In genomic region chr12:46349253-46349652, GRCh38 we compare ENCODE assay signal across 17 cellular contexts. TPM values are rescaled to one million over a fixed set of nuclear protein-coding genes. Genes with fewer than 3 reads are reported as not detected.
A peak's percentile ranks its signal among the peaks of the same experiment; 100 is the strongest.
DNase-seq lines count a peak whose midpoint lies in the region; ATAC-seq, FAIRE-seq and TF ChIP-seq lines count a peak whose summit lies in the region.
"Had no signal": no experiment of that assay in that cellular context is flagged by ENCODE, and none has a peak within 500 bp of the region (broad histone marks: within the 10 kb centered on the region; RNA-seq: fewer than 3 reads in every experiment).

No MANE protein-coding gene starts in this region.

- H3K79me2 ChIP-seq in endothelial cell of umbilical vein (ENCODE audit: control insufficient read depth, insufficient read depth, low read length): no peaks in the 10 kb centered on the region

- H3K27ac ChIP-seq in endothelial cell of umbilical vein (ENCODE audit: insufficient read depth, low read depth, low read length): no peak overlapping the region
- H3K27ac ChIP-seq: C4-2B, HL-60 had no signal

- POLR2A ChIA-PET in endothelial cell of umbilical vein (lab: Charles Lee): no interaction called here
- POLR2A ChIA-PET in activated CD8-positive, alpha-beta T cell treated with anti-CD3 and anti-CD28 coated beads, Interleukin-2, amount 10 ng/mL, durations not matched to agents 7 days and 5 days (lab: Charles Lee): no interaction called here

- dilution Hi-C loops in endothelial cell of umbilical vein (cut with MboI; ENCODE audit: extremely low pct_ligation_motif_present, low sequenced_read_pairs): no loop called here

- no peak overlapping the region for H3K27ac Mint-ChIP-seq in activated CD8-positive, alpha-beta T cell treated with anti-CD3 and anti-CD28 coated beads, Interleukin-2, amount 10 ng/mL, durations not matched to agents 7 days and 5 days
- H3K27ac Mint-ChIP-seq in activated naive CD4-positive, alpha-beta T cell treated with anti-CD3 and anti-CD28 coated beads, Interleukin-2, amount 10 ng/mL, durations not matched to agents 7 days and 5 days: no peak overlapping the region

- H3K27me3 Mint-ChIP-seq in activated CD8-positive, alpha-beta T cell treated with anti-CD3 and anti-CD28 coated beads, Interleukin-2, amount 10 ng/mL, durations not matched to agents 7 days and 5 days (ENCODE audit: low read depth): no peaks in the 10 kb centered on the region
- no peaks in the 10 kb centered on the region for H3K27me3 Mint-ChIP-seq in activated naive CD4-positive, alpha-beta T cell treated with anti-CD3 and anti-CD28 coated beads, Interleukin-2, amount 10 ng/mL, durations not matched to agents 7 days and 5 days

- DNase-seq in EH (ENCODE audit: low read depth) (peak; percentile 16), UCSD-AML1 (lab: John Stamatoyannopoulos, UW; ENCODE audit: unreplicated experiment) (peak; percentile 32), endothelial cell of umbilical vein (ENCODE audit: low read depth, low spot score) (peak; percentile 31), D721Med (ENCODE audit: insufficient read length, low spot score) (no peak)
- no peak for DNase-seq in activated CD8-positive, alpha-beta T cell treated with anti-CD3 and anti-CD28 coated beads, Interleukin-2, amount 10 ng/mL, durations not matched to agents 7 days and 5 days
- no peak for DNase-seq in activated naive CD4-positive, alpha-beta T cell treated with anti-CD3 and anti-CD28 coated beads, Interleukin-2, amount 10 ng/mL, durations not matched to agents 7 days and 5 days
- DNase-seq: BE2C; CD4-positive, alpha-beta memory T cell; DMS153; DMS79 treated with DMSO at 0.1 percent for 48 hours; GF-D8 had no signal

- FAIRE-seq in endothelial cell of umbilical vein (lab: Jason Lieb, UNC) (no peak), D721Med (lab: Jason Lieb, UNC) (no peak)
- FAIRE-seq: A204.1, H54 had no signal

- no peak overlapping the region for H3K4me3 ChIP-seq in endothelial cell of umbilical vein (replicated peaks in 1 of 3; ENCODE audit: insufficient read depth in 1 of 3, low read depth in 1 of 3, low read length in 3 of 3)

- no peaks in the 10 kb centered on the region for H3K9me1 ChIP-seq in endothelial cell of umbilical vein (replicated peaks; ENCODE audit: control insufficient read depth, extremely low read depth, insufficient read depth, low read length)

- H4K20me1 ChIP-seq in endothelial cell of umbilical vein (replicated peaks; ENCODE audit: control insufficient read depth, extremely low read depth, insufficient read depth, low read length): no peaks in the 10 kb centered on the region

- no peaks in the 10 kb centered on the region for H3K9me3 Mint-ChIP-seq in activated CD8-positive, alpha-beta T cell treated with anti-CD3 and anti-CD28 coated beads, Interleukin-2, amount 10 ng/mL, durations not matched to agents 7 days and 5 days (ENCODE audit: insufficient read depth)
- H3K9me3 Mint-ChIP-seq in activated naive CD4-positive, alpha-beta T cell treated with anti-CD3 and anti-CD28 coated beads, Interleukin-2, amount 10 ng/mL, durations not matched to agents 7 days and 5 days: no peaks in the 10 kb centered on the region

- no peak for TF ChIP-seq POLR2A in endothelial cell of umbilical vein (IDR thresholded peaks at IDR 0.05; ENCODE audit: low read depth, low read length)

- ATAC-seq in GM18873 (IDR thresholded peaks at IDR 0.05; ENCODE audit: low FRiP score, unreplicated experiment): no peak
- ATAC-seq in activated CD8-positive, alpha-beta T cell treated with anti-CD3 and anti-CD28 coated beads, Interleukin-2, amount 10 ng/mL, durations not matched to agents 7 days and 5 days: no peak
- ATAC-seq: HCT116 had no signal

- H3K36me3 ChIP-seq in endothelial cell of umbilical vein (ENCODE audit: control insufficient read depth in 2 of 2, extremely low read depth in 1 of 2, insufficient read depth in 2 of 2, low read length in 2 of 2): no peaks in the 10 kb centered on the region
- H3K36me3 ChIP-seq: BE2C had no signal

- H3K36me3 Mint-ChIP-seq in activated CD8-positive, alpha-beta T cell treated with anti-CD3 and anti-CD28 coated beads, Interleukin-2, amount 10 ng/mL, durations not matched to agents 7 days and 5 days (ENCODE audit: low read depth): no peaks in the 10 kb centered on the region
- no peaks in the 10 kb centered on the region for H3K36me3 Mint-ChIP-seq in activated naive CD4-positive, alpha-beta T cell treated with anti-CD3 and anti-CD28 coated beads, Interleukin-2, amount 10 ng/mL, durations not matched to agents 7 days and 5 days
- H3K36me3 Mint-ChIP-seq: CD4-positive, alpha-beta memory T cell had no signal

- H3K4me3 Mint-ChIP-seq in activated CD8-positive, alpha-beta T cell treated with anti-CD3 and anti-CD28 coated beads, Interleukin-2, amount 10 ng/mL, durations not matched to agents 7 days and 5 days: no peak overlapping the region
- H3K4me3 Mint-ChIP-seq in activated naive CD4-positive, alpha-beta T cell treated with anti-CD3 and anti-CD28 coated beads, Interleukin-2, amount 10 ng/mL, durations not matched to agents 7 days and 5 days: no peak overlapping the region
- H3K4me3 Mint-ChIP-seq: CD4-positive, alpha-beta memory T cell had no signal

- peaks cover 7% of the 10 kb centered on the region for H3K4me1 ChIP-seq in endothelial cell of umbilical vein (ENCODE audit: control insufficient read depth, extremely low read depth, insufficient read depth, low read length)

- no peak overlapping the region for H2AFZ ChIP-seq in endothelial cell of umbilical vein (ENCODE audit: low read depth, low read length)

- H3K9me3 ChIP-seq in endothelial cell of umbilical vein (replicated peaks; ENCODE audit: control insufficient read depth, insufficient read depth, low read length): no peaks in the 10 kb centered on the region
- H3K9me3 ChIP-seq: BE2C had no signal

- TF ChIP-seq CTCF in endothelial cell of umbilical vein (IDR thresholded peaks at IDR 0.05; ENCODE audit: extremely low read depth in 1 of 2, insufficient read depth in 1 of 2, low read depth in 1 of 2, low read length in 2 of 2) (no peak), D721Med (IDR thresholded peaks at IDR 0.05; ENCODE audit: insufficient read depth, missing control alignments) (no peak)

- no peak overlapping the region for H3K9ac ChIP-seq in endothelial cell of umbilical vein (replicated peaks; ENCODE audit: extremely low read depth, insufficient read depth, low read length)

- H3K4me1 Mint-ChIP-seq in activated CD8-positive, alpha-beta T cell treated with anti-CD3 and anti-CD28 coated beads, Interleukin-2, amount 10 ng/mL, durations not matched to agents 7 days and 5 days (ENCODE audit: low read depth): peaks cover 12% of the 10 kb centered on the region
- peaks cover 19% of the 10 kb centered on the region for H3K4me1 Mint-ChIP-seq in activated naive CD4-positive, alpha-beta T cell treated with anti-CD3 and anti-CD28 coated beads, Interleukin-2, amount 10 ng/mL, durations not matched to agents 7 days and 5 days

- no TSS peak for BruUV-seq in endothelial cell of umbilical vein (replicated peaks; lab: Mats Ljungman, UMichigan)

- intact Hi-C loops in endothelial cell of umbilical vein (cut with micrococcal nuclease): no loop called here

- no peak overlapping the region for H3K4me2 ChIP-seq in endothelial cell of umbilical vein (ENCODE audit: insufficient read depth, low read length)

- H3K27me3 ChIP-seq in endothelial cell of umbilical vein (ENCODE audit: control insufficient read depth in 2 of 2, insufficient read depth in 2 of 2, low read length in 2 of 2): no peaks in the 10 kb centered on the region
- H3K27me3 ChIP-seq: BE2C had no signal

- CTCF ChIA-PET in endothelial cell of umbilical vein (lab: Charles Lee): interaction anchor here (1.0 to 1.2 kb wide), 2 partner anchors 225 to 635 kb away, joined by 3 read pairs; no protein-coding TSS in a partner anchor
- CTCF ChIA-PET in activated CD8-positive, alpha-beta T cell treated with anti-CD3 and anti-CD28 coated beads, Interleukin-2, amount 10 ng/mL, durations not matched to agents 7 days and 5 days (lab: Charles Lee): interaction anchor here (1.1 kb wide), 1 partner anchor 13 kb away, joined by 3 read pairs; no protein-coding TSS in a partner anchor
- CTCF ChIA-PET in activated naive CD4-positive, alpha-beta T cell treated with anti-CD3 and anti-CD28 coated beads, Interleukin-2, amount 10 ng/mL, durations not matched to agents 7 days and 5 days (lab: Charles Lee): no interaction called here

TF ChIP-seq in endothelial cell of umbilical vein, 7 proteins besides CTCF, POLR2A, EP300 and RAD21:
- TF ChIP-seq POLR2AphosphoS5 (IDR thresholded peaks at IDR 0.05; ENCODE audit: insufficient read depth, low read depth, low read length) (no peak), GATA2 (IDR thresholded peaks at IDR 0.05; ENCODE audit: insufficient read depth, insufficient read length, low read depth, low read length) (no peak), MYC (IDR thresholded peaks at IDR 0.05; ENCODE audit: low read depth, low read length) (no peak), FOS (IDR thresholded peaks at IDR 0.05; ENCODE audit: borderline replicate concordance, insufficient read depth, low read length) (no peak), JUN (IDR thresholded peaks at IDR 0.05; ENCODE audit: borderline replicate concordance, insufficient read depth, insufficient read length, low read depth) (no peak), EZH2 (IDR thresholded peaks at IDR 0.05; ENCODE audit: borderline replicate concordance, low read depth, low read length, severe bottlenecking) (no peak), MAX (IDR thresholded peaks at IDR 0.05; ENCODE audit: insufficient read depth, insufficient read length) (no peak)

RNA-seq across cellular contexts. Expression of gene SLC38A2, which starts 23.3 kb away (rescaled TPM):
- total RNA-seq in endothelial cell of umbilical vein: 427 and 459 TPM in 2 replicates
- 263 and 267 TPM in 2 replicates for polyA plus RNA-seq in endothelial cell of umbilical vein
- 96.2 and 111 TPM in 2 replicates for polyA plus RNA-seq in endothelial cell of umbilical vein (2011; cell fraction: cytosol; rRNA removed)
- 800 and 825 TPM in 2 replicates for polyA plus RNA-seq in endothelial cell of umbilical vein (2011; cell fraction: nucleus; rRNA removed)
- 442 and 473 TPM in 2 replicates for polyA plus RNA-seq in endothelial cell of umbilical vein (2012)
- polyA minus RNA-seq in endothelial cell of umbilical vein: 496 and 527 TPM in 2 replicates
- 275 TPM for polyA minus RNA-seq in endothelial cell of umbilical vein (2011; cell fraction: cytosol; rRNA and poly(A)+ RNA removed)
- 1,147 and 1,325 TPM in 2 replicates for polyA minus RNA-seq in endothelial cell of umbilical vein (2011; cell fraction: nucleus; rRNA and poly(A)+ RNA removed)
- total RNA-seq in activated CD8-positive, alpha-beta T cell treated with anti-CD3 and anti-CD28 coated beads, Interleukin-2, amount 10 ng/mL, durations not matched to agents 7 days and 5 days: 100 to 1,000 TPM; 194 to 200 TPM

Comparison
In these comparisons a context has a peak if more than half of its experiments do, and no peak if none do; other contexts are left out.
1. DNase-seq: peak in EH (single experiment), UCSD-AML1 (single experiment) and endothelial cell of umbilical vein (single experiment); none in D721Med (single experiment), activated CD8-positive, alpha-beta T cell treated with anti-CD3 and anti-CD28 coated beads, Interleukin-2, amount 10 ng/mL, durations not matched to agents 7 days and 5 days (single experiment) and activated naive CD4-positive, alpha-beta T cell treated with anti-CD3 and anti-CD28 coated beads, Interleukin-2, amount 10 ng/mL, durations not matched to agents 7 days and 5 days (single experiment).